Comparison of ENCODE assay signal across 11 cellular contexts in genomic region chr21:45382698-45383000, GRCh38.
"Had no signal": no experiment of that assay in that cellular context is flagged by ENCODE, and none has a peak within 500 bp of the region (broad histone marks: within the 10 kb centered on the region; RNA-seq: fewer than 3 reads in every experiment).

No MANE protein-coding gene starts in this region.

- H3K9me3 ChIP-seq: gastroesophageal sphincter, neutrophil had no signal

- H3K4me3 ChIP-seq: gastroesophageal sphincter, SK-N-MC had no signal

- H3K27ac ChIP-seq: gastroesophageal sphincter, neutrophil, SK-N-MC had no signal

- ATAC-seq: gastroesophageal sphincter; stimulated activated naive CD8-positive, alpha-beta T cell treated with anti-CD3 and anti-CD28 coated beads, Interleukin-15, amount 100 ng/mL, for 72 hours had no signal

- H3K36me3 ChIP-seq: gastroesophageal sphincter, neutrophil had no signal

- DNase-seq: activated CD4-positive, CD25-positive, alpha-beta regulatory T cell treated with anti-CD3 and anti-CD28 coated beads, Interleukin-2, amount 50 U/mL, for 72 hours; activated naive CD4-positive, alpha-beta T cell treated with anti-CD3 and anti-CD28 coated beads, Interleukin-2, amount 10 ng/mL, durations not matched to agents 7 days and 5 days; activated T-cell treated with anti-CD3 and anti-CD28 coated beads for 4 hours; hippocampal formation; midbrain; retina; small intestine; stimulated activated naive CD8-positive, alpha-beta T cell treated with anti-CD3 and anti-CD28 coated beads, Interleukin-15, amount 100 ng/mL, for 72 hours had no signal
